Comparison of ENCODE assay signal across 28 cellular contexts in the genomic region with DNA sequence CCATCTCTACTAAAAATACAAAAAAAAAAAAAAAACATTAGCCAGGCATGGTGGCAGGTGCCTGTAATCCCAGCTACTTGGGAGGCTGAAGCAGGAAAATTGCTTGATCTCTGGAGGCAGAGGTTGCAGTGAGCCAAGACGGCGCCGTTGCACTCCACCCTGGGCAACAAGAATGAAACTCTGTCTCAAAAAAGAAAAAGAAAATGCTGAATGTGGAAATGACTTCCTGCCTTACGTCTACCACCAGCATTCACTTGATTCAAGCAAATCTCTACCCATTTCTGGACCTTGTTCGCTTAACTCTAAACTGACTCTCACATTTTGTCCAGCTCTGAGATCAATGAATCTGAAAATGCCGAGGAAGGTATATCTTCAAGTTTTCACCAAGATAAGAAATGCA.
"Had no signal": no experiment of that assay in that cellular context is flagged by ENCODE, and none has a peak within 500 bp of the region (broad histone marks: within the 10 kb centered on the region; RNA-seq: fewer than 3 reads in every experiment).

No MANE protein-coding gene starts in this region.

- H3K27ac Mint-ChIP-seq: natural killer cell; nephron; progenitor cell of endocrine pancreas; stimulated activated effector memory CD8-positive, alpha-beta T cell treated with anti-CD3 and anti-CD28 coated beads, Interleukin-12 subunit alpha, Interleukin-12 subunit beta, amount 100 ng/mL, for 72 hours; stimulated activated naive B cell treated with anti-CD40 and anti-IgM and Interleukin-4, amounts not matched to agents 10 μg/mL and 1 μg/mL and 100 μg/mL, for 72 hours; stimulated activated naive CD8-positive, alpha-beta T cell treated with anti-CD3 and anti-CD28 coated beads, Interleukin-15, Interleukin-2, amounts not matched to agents 100 ng/mL and 50 ng/mL, for 24 hours had no signal

- H3K27ac ChIP-seq: neutrophil, ovary, parathyroid adenoma, psoas muscle, right lobe of liver, sigmoid colon, stomach, thoracic aorta, thyroid gland, tibial nerve, upper lobe of left lung, vagina had no signal

- H3K4me1 ChIP-seq: parathyroid adenoma, psoas muscle, right lobe of liver, stomach, thyroid gland, tibial nerve, upper lobe of left lung, vagina had no signal

- H3K9me3 ChIP-seq: neutrophil, ovary, psoas muscle, right lobe of liver, sigmoid colon, stomach, thoracic aorta, thyroid gland, tibial nerve, upper lobe of left lung, vagina had no signal

- H3K36me3 Mint-ChIP-seq: natural killer cell; stimulated activated effector memory CD8-positive, alpha-beta T cell treated with anti-CD3 and anti-CD28 coated beads, Interleukin-12 subunit alpha, Interleukin-12 subunit beta, amount 100 ng/mL, for 72 hours; stimulated activated naive B cell treated with anti-CD40 and anti-IgM and Interleukin-4, amounts not matched to agents 10 μg/mL and 1 μg/mL and 100 μg/mL, for 72 hours had no signal

- ATAC-seq: natural killer cell; psoas muscle; right cardiac atrium; right lobe of liver; stimulated activated effector memory CD8-positive, alpha-beta T cell treated with anti-CD3 and anti-CD28 coated beads, Interleukin-12 subunit alpha, Interleukin-12 subunit beta, amount 100 ng/mL, for 72 hours; stimulated activated naive B cell treated with anti-CD40 and anti-IgM and Interleukin-4, amounts not matched to agents 10 μg/mL and 1 μg/mL and 100 μg/mL, for 72 hours had no signal

- H3K9ac ChIP-seq: parathyroid adenoma had no signal

- H2AFZ ChIP-seq: parathyroid adenoma had no signal

- H3K4me3 Mint-ChIP-seq: natural killer cell; nephron; neural crest cell; stimulated activated effector memory CD8-positive, alpha-beta T cell treated with anti-CD3 and anti-CD28 coated beads, Interleukin-12 subunit alpha, Interleukin-12 subunit beta, amount 100 ng/mL, for 72 hours; stimulated activated naive B cell treated with anti-CD40 and anti-IgM and Interleukin-4, amounts not matched to agents 10 μg/mL and 1 μg/mL and 100 μg/mL, for 72 hours; stimulated activated naive CD8-positive, alpha-beta T cell treated with anti-CD3 and anti-CD28 coated beads, Interleukin-15, Interleukin-2, amounts not matched to agents 100 ng/mL and 50 ng/mL, for 24 hours had no signal

- H3K79me2 ChIP-seq: parathyroid adenoma had no signal

- H3K4me3 ChIP-seq: ovary, psoas muscle, right lobe of liver, sigmoid colon, stomach, thoracic aorta, thyroid gland, tibial nerve, upper lobe of left lung, vagina had no signal

- H3K27me3 ChIP-seq: neutrophil, ovary, right lobe of liver, sigmoid colon, stomach, thyroid gland, tibial nerve, upper lobe of left lung, vagina had no signal

- H3K9me3 Mint-ChIP-seq: nephron, neural crest cell had no signal

- H3K36me3 ChIP-seq: neutrophil, ovary, right lobe of liver, sigmoid colon, stomach, thoracic aorta, thyroid gland, tibial nerve, upper lobe of left lung, vagina had no signal

- DNase-seq: natural killer cell; nucleus accumbens; ovary; psoas muscle; right cardiac atrium; right lobe of liver; sigmoid colon; small intestine; stimulated activated CD4-positive, alpha-beta T cell treated with anti-CD3 and anti-CD28 coated beads, Interleukin-15, amount 100 ng/mL, for 24 hours; stimulated activated CD4-positive, alpha-beta T cell treated with anti-CD3 and anti-CD28 coated beads, Interleukin-2, amount 100 ng/mL, for 24 hours; stimulated activated CD4-positive, alpha-beta T cell treated with anti-CD3 and anti-CD28 coated beads, Interleukin-2, amount 100 ng/mL, for 48 hours; stimulated activated CD4-positive, alpha-beta T cell treated with anti-CD3 and anti-CD28 coated beads, Interleukin-4, amount 100 ng/mL, for 24 hours; stimulated activated naive B cell treated with anti-CD40 and anti-IgM and Interleukin-4, amounts not matched to agents 10 μg/mL and 1 μg/mL and 100 μg/mL, for 72 hours; stimulated activated naive CD4-positive, alpha-beta T cell treated with Interleukin-2 at 50 U/mL for 16 hours; stomach; thyroid gland; trophoblast cell; upper lobe of left lung had no signal

- H3K4me1 Mint-ChIP-seq: natural killer cell; nephron; neural crest cell; stimulated activated effector memory CD8-positive, alpha-beta T cell treated with anti-CD3 and anti-CD28 coated beads, Interleukin-12 subunit alpha, Interleukin-12 subunit beta, amount 100 ng/mL, for 72 hours; stimulated activated naive B cell treated with anti-CD40 and anti-IgM and Interleukin-4, amounts not matched to agents 10 μg/mL and 1 μg/mL and 100 μg/mL, for 72 hours had no signal

- H3K27me3 Mint-ChIP-seq: progenitor cell of endocrine pancreas; stimulated activated naive B cell treated with anti-CD40 and anti-IgM and Interleukin-4, amounts not matched to agents 10 μg/mL and 1 μg/mL and 100 μg/mL, for 72 hours; stimulated activated naive CD8-positive, alpha-beta T cell treated with anti-CD3 and anti-CD28 coated beads, Interleukin-15, Interleukin-2, amounts not matched to agents 100 ng/mL and 50 ng/mL, for 24 hours had no signal
